ENCODE assay signal across 8 cellular contexts in the genomic region with DNA sequence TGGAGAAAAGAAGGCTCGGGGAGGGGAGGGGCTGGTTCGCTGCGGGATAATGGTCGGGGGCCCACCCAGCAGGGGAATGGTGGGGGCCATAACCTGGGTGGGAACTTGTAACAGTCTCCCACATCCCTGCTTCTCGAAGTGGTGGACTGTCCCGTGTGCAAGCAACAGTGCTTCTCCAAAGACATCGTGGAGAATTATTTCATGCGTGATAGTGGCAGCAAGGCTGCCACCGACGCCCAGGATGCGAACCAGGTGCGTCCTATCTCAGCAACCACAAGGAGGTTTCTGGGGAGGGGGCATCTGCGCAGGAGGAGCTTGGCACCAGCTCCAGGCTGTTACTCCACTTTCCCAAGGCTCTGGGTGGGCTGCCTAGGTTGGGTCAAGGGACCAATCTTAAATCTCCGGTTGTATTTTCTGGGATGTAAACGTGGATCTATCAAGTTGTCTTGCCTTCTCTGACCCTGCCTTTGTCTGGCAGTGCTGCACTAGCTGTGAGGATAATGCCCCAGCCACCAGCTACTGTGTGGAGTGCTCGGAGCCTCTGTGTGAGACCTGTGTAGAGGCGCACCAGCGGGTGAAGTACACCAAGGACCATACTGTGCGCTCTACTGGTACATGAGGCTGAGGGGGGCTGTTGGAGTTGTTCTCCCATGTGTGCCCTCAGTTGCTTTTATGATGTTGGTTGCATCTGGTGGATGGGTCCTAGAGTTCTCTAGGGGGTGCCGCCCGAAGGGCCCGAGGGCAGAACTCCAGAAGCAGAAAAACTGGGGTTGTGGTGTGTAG. TPM values are rescaled to one million over a fixed set of nuclear protein-coding genes. Genes with fewer than 3 reads are reported as not detected.
DNase-seq lines count a peak whose midpoint lies in the region; ATAC-seq, FAIRE-seq and TF ChIP-seq lines count a peak whose summit lies in the region.

No MANE protein-coding gene starts in this region.

- POLR2A ChIA-PET in WTC11 (lab: Charles Lee), result interaction anchor here (1.3 to 3.2 kb wide), 5 partner anchors 9 to 46 kb away, joined by 3 to 30 read pairs (median 14); a partner anchor contains a TSS

- FAIRE-seq in GM12891 (lab: Jason Lieb, UNC), result no peak

- H3K4me1 Mint-ChIP-seq in WTC11, result peaks cover 17% of the 10 kb centered on the region

- CTCF ChIA-PET in WTC11 (lab: Charles Lee), result interaction anchor here (0.8 to 5.9 kb wide), 3 partner anchors 27 to 36 kb away, joined by 4 to 60 read pairs (median 10); a partner anchor contains a TSS

- no peaks in the 10 kb centered on the region for H3K9me3 ChIP-seq in gastrocnemius medialis

- TF ChIP-seq CTCF in WTC11 (IDR thresholded peaks at IDR 0.05) (no peak), foreskin fibroblast (IDR thresholded peaks at IDR 0.05; ENCODE audit: low read depth, low read length) (no peak), gastrocnemius medialis (IDR thresholded peaks at IDR 0.05 in 4 of 5, conservative IDR thresholded peaks at IDR 0.05 in 1 of 5) (no peak)

- peaks cover 52% of the 10 kb centered on the region for H3K36me3 Mint-ChIP-seq in WTC11

- peak overlapping the region; percentile 63 to 97 (median 93) for H3K27ac ChIP-seq in gastrocnemius medialis

- H3K27me3 Mint-ChIP-seq in WTC11 (ENCODE audit: low read depth), result peaks cover 31% of the 10 kb centered on the region

- H3K27me3 ChIP-seq in gastrocnemius medialis, result no peaks in the 10 kb centered on the region

- intact Hi-C loops in gastrocnemius medialis (cut with DNase I; ENCODE audit: low total_unique reads), result no loop called here

- H3K4me3 Mint-ChIP-seq in WTC11, result peak overlapping the region; percentile 97

- H3K36me3 ChIP-seq in gastrocnemius medialis, result peaks cover 3 to 45% of the 10 kb centered on the region in 2 donors

- DNase-seq in GM12891 (ENCODE audit: insufficient read length, low spot score) (no peak), WTC11 (ENCODE audit: low spot score) (no peak), foreskin fibroblast (no peak), gastrocnemius medialis (no peak), Kasumi-1 (lab: John Stamatoyannopoulos, UW) (no peak), NK-92 (lab: John Stamatoyannopoulos, UW; ENCODE audit: unreplicated experiment) (no peak)
- no peak for DNase-seq in activated CD4-positive, alpha-beta T cell treated with anti-CD3 and anti-CD28 coated beads for 48 hours

- no peaks in the 10 kb centered on the region for H3K9me3 Mint-ChIP-seq in WTC11

- peak overlapping the region; percentile 54 to 93 for H3K4me3 ChIP-seq in foreskin fibroblast (ENCODE audit: low read depth in 1 of 2, low read length in 2 of 2)
- H3K4me3 ChIP-seq in gastrocnemius medialis, result peak overlapping the region; percentile 75 to 94 (median 88)

- ATAC-seq in WTC11 (no peak), gastrocnemius medialis (no peak), HG02763 (IDR thresholded peaks at IDR 0.05; ENCODE audit: unreplicated experiment) (no peak)

- peak overlapping the region; percentile 93 for H3K27ac Mint-ChIP-seq in WTC11

- TF ChIP-seq POLR2A in GM12891 (IDR thresholded peaks at IDR 0.05; ENCODE audit: low read depth, low read length), result 0 out of 2 replicates have a peak, but pooled peaks have one; percentile 19
- no peak for TF ChIP-seq POLR2A in gastrocnemius medialis (IDR thresholded peaks at IDR 0.05)

- in situ Hi-C loops in gastrocnemius medialis (cut with MboI; ENCODE audit: low sequenced_read_pairs in 4 of 4), result no loop called here

- peaks cover 21 to 26% of the 10 kb centered on the region in 2 donors for H3K4me1 ChIP-seq in gastrocnemius medialis

TF ChIP-seq in GM12891, 5 proteins besides CTCF, POLR2A, EP300 and RAD21:
- TF ChIP-seq PAX5 (IDR thresholded peaks at IDR 0.05; ENCODE audit: insufficient read depth, low read length, severe bottlenecking), result no peak

TF ChIP-seq in WTC11, 78 proteins besides CTCF, POLR2A, EP300 and RAD21:
- TF ChIP-seq, protein P1, sequence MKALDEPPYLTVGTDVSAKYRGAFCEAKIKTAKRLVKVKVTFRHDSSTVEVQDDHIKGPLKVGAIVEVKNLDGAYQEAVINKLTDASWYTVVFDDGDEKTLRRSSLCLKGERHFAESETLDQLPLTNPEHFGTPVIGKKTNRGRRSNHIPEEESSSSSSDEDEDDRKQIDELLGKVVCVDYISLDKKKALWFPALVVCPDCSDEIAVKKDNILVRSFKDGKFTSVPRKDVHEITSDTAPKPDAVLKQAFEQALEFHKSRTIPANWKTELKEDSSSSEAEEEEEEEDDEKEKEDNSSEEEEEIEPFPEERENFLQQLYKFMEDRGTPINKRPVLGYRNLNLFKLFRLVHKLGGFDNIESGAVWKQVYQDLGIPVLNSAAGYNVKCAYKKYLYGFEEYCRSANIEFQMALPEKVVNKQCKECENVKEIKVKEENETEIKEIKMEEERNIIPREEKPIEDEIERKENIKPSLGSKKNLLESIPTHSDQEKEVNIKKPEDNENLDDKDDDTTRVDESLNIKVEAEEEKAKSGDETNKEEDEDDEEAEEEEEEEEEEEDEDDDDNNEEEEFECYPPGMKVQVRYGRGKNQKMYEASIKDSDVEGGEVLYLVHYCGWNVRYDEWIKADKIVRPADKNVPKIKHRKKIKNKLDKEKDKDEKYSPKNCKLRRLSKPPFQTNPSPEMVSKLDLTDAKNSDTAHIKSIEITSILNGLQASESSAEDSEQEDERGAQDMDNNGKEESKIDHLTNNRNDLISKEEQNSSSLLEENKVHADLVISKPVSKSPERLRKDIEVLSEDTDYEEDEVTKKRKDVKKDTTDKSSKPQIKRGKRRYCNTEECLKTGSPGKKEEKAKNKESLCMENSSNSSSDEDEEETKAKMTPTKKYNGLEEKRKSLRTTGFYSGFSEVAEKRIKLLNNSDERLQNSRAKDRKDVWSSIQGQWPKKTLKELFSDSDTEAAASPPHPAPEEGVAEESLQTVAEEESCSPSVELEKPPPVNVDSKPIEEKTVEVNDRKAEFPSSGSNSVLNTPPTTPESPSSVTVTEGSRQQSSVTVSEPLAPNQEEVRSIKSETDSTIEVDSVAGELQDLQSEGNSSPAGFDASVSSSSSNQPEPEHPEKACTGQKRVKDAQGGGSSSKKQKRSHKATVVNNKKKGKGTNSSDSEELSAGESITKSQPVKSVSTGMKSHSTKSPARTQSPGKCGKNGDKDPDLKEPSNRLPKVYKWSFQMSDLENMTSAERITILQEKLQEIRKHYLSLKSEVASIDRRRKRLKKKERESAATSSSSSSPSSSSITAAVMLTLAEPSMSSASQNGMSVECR (CRISPR knock-in tag; IDR thresholded peaks at IDR 0.05; ENCODE audit: borderline replicate concordance), result 0 out of 2 replicates have a peak, but pooled peaks have one; percentile 24
- TF ChIP-seq, protein P2, sequence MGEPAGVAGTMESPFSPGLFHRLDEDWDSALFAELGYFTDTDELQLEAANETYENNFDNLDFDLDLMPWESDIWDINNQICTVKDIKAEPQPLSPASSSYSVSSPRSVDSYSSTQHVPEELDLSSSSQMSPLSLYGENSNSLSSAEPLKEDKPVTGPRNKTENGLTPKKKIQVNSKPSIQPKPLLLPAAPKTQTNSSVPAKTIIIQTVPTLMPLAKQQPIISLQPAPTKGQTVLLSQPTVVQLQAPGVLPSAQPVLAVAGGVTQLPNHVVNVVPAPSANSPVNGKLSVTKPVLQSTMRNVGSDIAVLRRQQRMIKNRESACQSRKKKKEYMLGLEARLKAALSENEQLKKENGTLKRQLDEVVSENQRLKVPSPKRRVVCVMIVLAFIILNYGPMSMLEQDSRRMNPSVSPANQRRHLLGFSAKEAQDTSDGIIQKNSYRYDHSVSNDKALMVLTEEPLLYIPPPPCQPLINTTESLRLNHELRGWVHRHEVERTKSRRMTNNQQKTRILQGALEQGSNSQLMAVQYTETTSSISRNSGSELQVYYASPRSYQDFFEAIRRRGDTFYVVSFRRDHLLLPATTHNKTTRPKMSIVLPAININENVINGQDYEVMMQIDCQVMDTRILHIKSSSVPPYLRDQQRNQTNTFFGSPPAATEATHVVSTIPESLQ (CRISPR knock-in tag; IDR thresholded peaks at IDR 0.05), result no peak

RNA-seq across cellular contexts. Expression of a gene that starts 1.6 kb away (rescaled TPM):
- 367 TPM for polyA plus RNA-seq in GM12891 (2012; ENCODE audit: low read depth, missing spikeins)
- total RNA-seq in WTC11 (2021), result 1,095 to 1,221 TPM (median 1,108 TPM) in 3 replicates
- total RNA-seq in gastrocnemius medialis, result 100 to 1,000 TPM; 145 to 239 (median 191) TPM

RNA-seq across cellular contexts. Expression of a gene that starts 9.4 kb away (rescaled TPM):
- polyA plus RNA-seq in GM12891 (2012; ENCODE audit: low read depth, missing spikeins), result 146 TPM
- total RNA-seq in WTC11 (2021), result 109 to 126 TPM (median 119 TPM) in 3 replicates
- total RNA-seq in gastrocnemius medialis, result 100 to 1,000 TPM in 2 of 4 donors, 10 to 100 TPM in 2; 82.3 to 165 (median 113) TPM

RNA-seq across cellular contexts. Expression of a gene that starts 12.9 kb away (rescaled TPM):
- 61.5 TPM for polyA plus RNA-seq in GM12891 (2012; ENCODE audit: low read depth, missing spikeins)
- total RNA-seq in WTC11 (2021) (93.7 to 105 TPM (median 97.1 TPM) in 3 replicates), gastrocnemius medialis (10 to 100 TPM; 23.5 to 74.5 (median 41.6) TPM)

RNA-seq across cellular contexts. Expression of a gene that starts 25.9 kb away (rescaled TPM):
- polyA plus RNA-seq in GM12891 (2012; ENCODE audit: low read depth, missing spikeins), result 6.1 TPM
- total RNA-seq in WTC11 (2021) (17.0 to 19.7 TPM (median 18.0 TPM) in 3 replicates), gastrocnemius medialis (10 to 100 TPM in 2 of 4 donors, 1 to 10 TPM in 2; 5.9 to 12.2 (median 9.6) TPM)

RNA-seq across cellular contexts. Expression of a gene that starts 27.7 kb away (rescaled TPM):
- 7.4 TPM for polyA plus RNA-seq in GM12891 (2012; ENCODE audit: low read depth, missing spikeins)
- total RNA-seq in WTC11 (2021) (22.2 to 26.2 TPM (median 23.9 TPM) in 3 replicates), gastrocnemius medialis (10 to 100 TPM in 3 of 4 donors, 1 to 10 TPM in 1; 6.8 to 21.5 (median 15.1) TPM)
